Comparison of ENCODE assay signal across 13 cellular contexts in genomic region chr17:50853015-50853615, GRCh38. TPM values are rescaled to one million over a fixed set of nuclear protein-coding genes. Genes with fewer than 3 reads are reported as not detected.
DNase-seq lines count a peak whose midpoint lies in the region; ATAC-seq and TF ChIP-seq lines count a peak whose summit lies in the region.
"Had no signal": no experiment of that assay in that cellular context is flagged by ENCODE, and none has a peak within 500 bp of the region (broad histone marks: within the 10 kb centered on the region; RNA-seq: fewer than 3 reads in every experiment).

No MANE protein-coding gene starts in this region.

- H3K27me3 ChIP-seq in ascending aorta = no peaks in the 10 kb centered on the region
- H3K27me3 ChIP-seq in liver (ENCODE audit: control insufficient read depth in 4 of 4, insufficient read depth in 4 of 4, low read length in 3 of 4) = no peaks in the 10 kb centered on the region
- no peaks in the 10 kb centered on the region for H3K27me3 ChIP-seq in tibial artery

- H3K27ac Mint-ChIP-seq in activated naive CD4-positive, alpha-beta T cell treated with anti-CD3 and anti-CD28 coated beads, Interleukin-2, amount 50 U/mL, for 24 hours = no peak overlapping the region
- H3K27ac Mint-ChIP-seq in activated naive CD4-positive, alpha-beta T cell treated with anti-CD3 and anti-CD28 coated beads, Interleukin-2, amount 50 U/mL, for 72 hours = peak overlapping the region in 1 of 2 donors; percentile 88
- H3K27ac Mint-ChIP-seq in CD14-positive monocyte = peak overlapping the region in 2 of 7 donors; percentile 6 to 85

- TF ChIP-seq RAD21 in liver (IDR thresholded peaks at IDR 0.05) = peak; percentile 66 to 74

- no peaks in the 10 kb centered on the region for H3K36me3 Mint-ChIP-seq in activated naive CD4-positive, alpha-beta T cell treated with anti-CD3 and anti-CD28 coated beads, Interleukin-2, amount 50 U/mL, for 24 hours
- H3K36me3 Mint-ChIP-seq in activated naive CD4-positive, alpha-beta T cell treated with anti-CD3 and anti-CD28 coated beads, Interleukin-2, amount 50 U/mL, for 72 hours = no peaks in the 10 kb centered on the region
- H3K36me3 Mint-ChIP-seq in CD14-positive monocyte = peaks cover 3% of the 10 kb centered on the region in 2 donors

- no peak for DNase-seq in activated naive CD4-positive, alpha-beta T cell treated with anti-CD3 and anti-CD28 coated beads, Interleukin-2, amount 50 U/mL, for 72 hours (ENCODE audit: low spot score in 2 of 2)
- no peak for DNase-seq in ascending aorta (ENCODE audit: low spot score in 2 of 2)
- DNase-seq in tibial artery = peak in 1 of 2 donors; percentile 23
- no peak for DNase-seq in NCI-H526 treated with DMSO at 0.1 percent for 48 hours (lab: John Stamatoyannopoulos, UW)
- no peak for DNase-seq in CD14-positive monocyte (ENCODE audit: low spot score)
- DNase-seq: activated gamma-delta T cell treated with Interleukin-2 at 50 U/mL for 16 hours; NCI-H1092; NK-92 treated with Interleukin-12 subunit alpha and Interleukin-12 subunit beta, amount 100 ng/mL, for 24 hours; stimulated activated CD4-positive, alpha-beta T cell treated with anti-CD3 and anti-CD28 coated beads, Interleukin-4, amount 100 ng/mL, for 4 hours; trophoblast cell had no signal

- TF ChIP-seq CTCF in ascending aorta (IDR thresholded peaks at IDR 0.05) (no peak), liver (IDR thresholded peaks at IDR 0.05; ENCODE audit: low read depth, low read length, missing input control) (no peak), tibial artery (IDR thresholded peaks at IDR 0.05) (no peak), CD14-positive monocyte (IDR thresholded peaks at IDR 0.05) (no peak)

- H3K4me1 Mint-ChIP-seq in activated naive CD4-positive, alpha-beta T cell treated with anti-CD3 and anti-CD28 coated beads, Interleukin-2, amount 50 U/mL, for 24 hours = peaks cover 25% of the 10 kb centered on the region
- peaks cover 36% of the 10 kb centered on the region for H3K4me1 Mint-ChIP-seq in CD14-positive monocyte

- H3K27ac ChIP-seq in ascending aorta (peak overlapping the region; percentile 79 to 83), liver (ENCODE audit: low read depth in 1 of 2, low read length in 2 of 2) (peak overlapping the region; percentile 86 to 92), tibial artery (peak overlapping the region; percentile 61 to 79)

- ATAC-seq in activated naive CD4-positive, alpha-beta T cell treated with anti-CD3 and anti-CD28 coated beads, Interleukin-2, amount 50 U/mL, for 72 hours = no peak
- ATAC-seq in GM21390 (IDR thresholded peaks at IDR 0.05; ENCODE audit: unreplicated experiment) = no peak

- no peaks in the 10 kb centered on the region for H3K9me3 Mint-ChIP-seq in activated naive CD4-positive, alpha-beta T cell treated with anti-CD3 and anti-CD28 coated beads, Interleukin-2, amount 50 U/mL, for 24 hours
- no peaks in the 10 kb centered on the region for H3K9me3 Mint-ChIP-seq in activated naive CD4-positive, alpha-beta T cell treated with anti-CD3 and anti-CD28 coated beads, Interleukin-2, amount 50 U/mL, for 72 hours
- peaks cover 8 to 17% (median 14%) of the 10 kb centered on the region in 7 donors for H3K9me3 Mint-ChIP-seq in CD14-positive monocyte

- peak overlapping the region in 1 of 2 donors; percentile 98 for H3K9ac ChIP-seq in liver (ENCODE audit: low read depth in 1 of 2, low read length in 2 of 2)

- H3K4me1 ChIP-seq in ascending aorta (no peaks in the 10 kb centered on the region), liver (ENCODE audit: control insufficient read depth in 4 of 4, insufficient read depth in 4 of 4, low read length in 3 of 4) (peaks cover 4 to 47% (median 38%) of the 10 kb centered on the region in 4 donors), tibial artery (peaks cover 0 to 15% (median 9%) of the 10 kb centered on the region in 4 donors)

- WGBS in liver = 26% methylated on average over 6 of the region's 6 CpGs

- no peaks in the 10 kb centered on the region for H3K9me3 ChIP-seq in ascending aorta
- no peaks in the 10 kb centered on the region for H3K9me3 ChIP-seq in liver (ENCODE audit: control insufficient read depth in 4 of 4, low read length in 3 of 4)
- no peaks in the 10 kb centered on the region for H3K9me3 ChIP-seq in tibial artery

- no peaks in the 10 kb centered on the region for H3K27me3 Mint-ChIP-seq in activated naive CD4-positive, alpha-beta T cell treated with anti-CD3 and anti-CD28 coated beads, Interleukin-2, amount 50 U/mL, for 24 hours
- peaks cover 0 to 1% (median 0%) of the 10 kb centered on the region in 3 donors for H3K27me3 Mint-ChIP-seq in CD14-positive monocyte (ENCODE audit: low read depth in 3 of 3)

- H3K4me3 ChIP-seq in ascending aorta = peak overlapping the region in 1 of 2 donors; percentile 60
- peak overlapping the region in 1 of 3 donors; percentile 12 for H3K4me3 ChIP-seq in liver (ENCODE audit: low read depth in 1 of 3, low read length in 3 of 3)
- H3K4me3 ChIP-seq in tibial artery = no peak overlapping the region

- H3K36me3 ChIP-seq in ascending aorta (no peaks in the 10 kb centered on the region), liver (ENCODE audit: control insufficient read depth in 4 of 4, insufficient read depth in 3 of 4, low read depth in 1 of 4, low read length in 3 of 4) (no peaks in the 10 kb centered on the region), tibial artery (no peaks in the 10 kb centered on the region)

- intact Hi-C loops in ascending aorta (cut with DNase I) (loop anchor here (2.0 kb wide), 1 partner anchor 300 kb away; the partner anchor contains the start of gene NME1), tibial artery (cut with DNase I; ENCODE audit: low total_unique reads) (loop anchor here (5.0 kb wide), 1 partner anchor 99 kb away; no protein-coding TSS in a partner anchor), CD14-positive monocyte (cut with micrococcal nuclease) (loop anchor here (2.0 kb wide), 1 partner anchor 104 kb away; no protein-coding TSS in a partner anchor)

- peak overlapping the region; percentile 75 for H3K4me3 Mint-ChIP-seq in activated naive CD4-positive, alpha-beta T cell treated with anti-CD3 and anti-CD28 coated beads, Interleukin-2, amount 50 U/mL, for 24 hours
- no peak overlapping the region for H3K4me3 Mint-ChIP-seq in CD14-positive monocyte

TF ChIP-seq in liver, 16 proteins besides CTCF, POLR2A, EP300 and RAD21 (continues in another document):
- peak; percentile 97 to 99 for TF ChIP-seq RXRA (IDR thresholded peaks at IDR 0.05)
- peak; percentile 26 for TF ChIP-seq FOXA2 (IDR thresholded peaks at IDR 0.05)
- no peak for TF ChIP-seq TAF1 (conservative IDR thresholded peaks at IDR 0.05)
- peak; percentile 57 for TF ChIP-seq ATF3 (IDR thresholded peaks at IDR 0.05)
- TF ChIP-seq ZBTB33 (IDR thresholded peaks at IDR 0.05) = peak; percentile 84
- TF ChIP-seq HNF4A (conservative IDR thresholded peaks at IDR 0.05) = peak; percentile 98 to 99
- no peak for TF ChIP-seq GABPA (IDR thresholded peaks at IDR 0.05 in 1 of 2, conservative IDR thresholded peaks at IDR 0.05 in 1 of 2)
- peak in 1 of 2 donors; percentile 49 for TF ChIP-seq EGR1 (IDR thresholded peaks at IDR 0.05; ENCODE audit: low read depth in 2 of 2)
- TF ChIP-seq YY1 (IDR thresholded peaks at IDR 0.05) = peak; percentile 82
- peak; percentile 77 for TF ChIP-seq MAX (IDR thresholded peaks at IDR 0.05)
- TF ChIP-seq NR2F2 (IDR thresholded peaks at IDR 0.05) = peak; percentile 70
- no peak for TF ChIP-seq FOXA1 (IDR thresholded peaks at IDR 0.05)
- peak; percentile 65 to 76 for TF ChIP-seq JUND (IDR thresholded peaks at IDR 0.05)

RNA-seq across cellular contexts. Expression of gene TOB1, which starts 13.0 kb away (rescaled TPM):
- total RNA-seq in activated naive CD4-positive, alpha-beta T cell treated with anti-CD3 and anti-CD28 coated beads, Interleukin-2, amount 50 U/mL, for 72 hours = 10 to 100 TPM; 25.7 to 85.5 TPM
- total RNA-seq in ascending aorta = 41.7 TPM
- total RNA-seq in liver = 10 to 100 TPM; 10.2 to 28.0 TPM
- 100 to 1,000 TPM in 1 of 2 donors, 10 to 100 TPM in 1; 47.5 to 132 TPM for polyA plus RNA-seq in liver
- 10 to 100 TPM; 18.5 to 41.0 TPM for polyA plus RNA-seq in CD14-positive monocyte

RNA-seq across cellular contexts. Expression of gene WFIKKN2, which starts 17.7 kb away (rescaled TPM):
- not detected for total RNA-seq in activated naive CD4-positive, alpha-beta T cell treated with anti-CD3 and anti-CD28 coated beads, Interleukin-2, amount 50 U/mL, for 72 hours
- total RNA-seq in ascending aorta (not detected), liver (under 1 TPM in 1 of 2 donors, not detected in 1; 0.19 TPM)
- polyA plus RNA-seq in liver (under 1 TPM; 0.02 to 0.07 TPM), CD14-positive monocyte (not detected)
